In genomic region chr16:1734123-1734522, GRCh38 we compare ENCODE assay signal across 12 cellular contexts. TPM values are rescaled to one million over a fixed set of nuclear protein-coding genes. Genes with fewer than 3 reads are reported as not detected.
DNase-seq lines count a peak whose midpoint lies in the region; ATAC-seq and TF ChIP-seq lines count a peak whose summit lies in the region.
"Had no signal": no experiment of that assay in that cellular context is flagged by ENCODE, and none has a peak within 500 bp of the region (broad histone marks: within the 10 kb centered on the region; RNA-seq: fewer than 3 reads in every experiment).

No MANE protein-coding gene starts in this region.

- H4K8ac ChIP-seq in neuronal stem cell (ENCODE audit: low read depth, low read length) = no peak overlapping the region

- H3K9ac ChIP-seq in neuronal stem cell (ENCODE audit: low read depth, low read length, poor library complexity) = no peak overlapping the region

- TF ChIP-seq CTCF in upper lobe of right lung (IDR thresholded peaks at IDR 0.05) (no peak), GM20000 (IDR thresholded peaks at IDR 0.05; ENCODE audit: extremely low read depth, missing control alignments) (no peak)

- peaks cover 14 to 25% of the 10 kb centered on the region in 2 donors for H3K9me3 ChIP-seq in neuronal stem cell (replicated peaks in 1 of 2; ENCODE audit: control insufficient read depth in 2 of 2, insufficient read depth in 1 of 2, low read depth in 1 of 2, low read length in 2 of 2)
- no peaks in the 10 kb centered on the region for H3K9me3 ChIP-seq in upper lobe of right lung

- no peak overlapping the region for H3K4me3 ChIP-seq in neuronal stem cell (ENCODE audit: low read length in 2 of 2)
- H3K4me3 ChIP-seq in upper lobe of right lung = no peak overlapping the region
- H3K4me3 ChIP-seq: A549 had no signal

- H3K27ac ChIP-seq in neuronal stem cell (replicated peaks; ENCODE audit: low read length) (no peak overlapping the region), upper lobe of right lung (no peak overlapping the region)
- H3K27ac ChIP-seq: A549, C4-2B had no signal

- no peak overlapping the region for H2AFZ ChIP-seq in neuronal stem cell (ENCODE audit: low read length)

- DNase-seq in iPS-NIHi11 (ENCODE audit: low spot score) = peak; percentile 16
- DNase-seq in neuronal stem cell (ENCODE audit: low spot score) = no peak
- DNase-seq in upper lobe of right lung = no peak
- DNase-seq in GM20000 (ENCODE audit: low spot score) = no peak
- no peak for DNase-seq in KG1 (lab: John Stamatoyannopoulos, UW)
- DNase-seq: BE2C; CD4-positive, alpha-beta memory T cell; DMS79; GOT3; H9 had no signal

- H3K36me3 ChIP-seq in neuronal stem cell (replicated peaks in 1 of 2; ENCODE audit: control insufficient read depth in 2 of 2, insufficient read depth in 2 of 2, low read length in 2 of 2) (peaks cover 36 to 54% of the 10 kb centered on the region in 2 donors), upper lobe of right lung (peaks cover 52% of the 10 kb centered on the region)

- no peak overlapping the region for H2BK120ac ChIP-seq in neuronal stem cell (ENCODE audit: low read depth, low read length)

- no CpG with 5 or more reads among the region's 22 CpGs for WGBS in neuronal stem cell (ENCODE audit: extremely low coverage in 2 of 2, insufficient read length in 2 of 2, insufficient replicate concordance in 1 of 2), 2 donors

- H3K18ac ChIP-seq in neuronal stem cell (ENCODE audit: low read length) = no peak overlapping the region

- H3K79me1 ChIP-seq in neuronal stem cell (ENCODE audit: low read depth, low read length) = no peaks in the 10 kb centered on the region

- no peak overlapping the region for H4K91ac ChIP-seq in neuronal stem cell (ENCODE audit: low read depth, low read length, poor library complexity)

- intact Hi-C loops in upper lobe of right lung (cut with DNase I) = no loop called here

- no peak overlapping the region for H2BK5ac ChIP-seq in neuronal stem cell (ENCODE audit: low read length)

- no peak overlapping the region for H2BK15ac ChIP-seq in neuronal stem cell (ENCODE audit: low read length)

- H3K4ac ChIP-seq in neuronal stem cell (ENCODE audit: low read length) = no peak overlapping the region

- H3K27me3 ChIP-seq in neuronal stem cell (ENCODE audit: control insufficient read depth in 3 of 3, insufficient read depth in 3 of 3, low read depth in 1 of 3, low read length in 3 of 3) (no peaks in the 10 kb centered on the region), upper lobe of right lung (no peaks in the 10 kb centered on the region)
- H3K27me3 ChIP-seq: BE2C had no signal

- H3K14ac ChIP-seq in neuronal stem cell (ENCODE audit: low read length) = peak overlapping the region; percentile 56

- H3K4me1 ChIP-seq in neuronal stem cell (ENCODE audit: control insufficient read depth in 2 of 2, insufficient read depth in 1 of 2, low read depth in 1 of 2, low read length in 2 of 2) (no peaks in the 10 kb centered on the region), upper lobe of right lung (no peaks in the 10 kb centered on the region)
- H3K4me1 ChIP-seq: A549, BE2C had no signal

- no peak overlapping the region for H3K23ac ChIP-seq in neuronal stem cell (ENCODE audit: low read depth, low read length, poor library complexity)

- H2BK12ac ChIP-seq in neuronal stem cell (ENCODE audit: low read length) = no peak overlapping the region

- H2AK5ac ChIP-seq in neuronal stem cell (ENCODE audit: low read depth, low read length) = no peak overlapping the region

- H3K4me2 ChIP-seq in neuronal stem cell (ENCODE audit: insufficient read depth, low read length, poor library complexity, severe bottlenecking) = no peak overlapping the region
- H3K4me2 ChIP-seq: A549 had no signal

- peak; percentile 8 for ATAC-seq in upper lobe of right lung
- ATAC-seq: A549 had no signal

RNA-seq across cellular contexts. Expression of gene MAPK8IP3, which starts 28.1 kb away (rescaled TPM):
- polyA plus RNA-seq in neuronal stem cell (2013, experiment 1 of 2) = 35.9 TPM
- polyA plus RNA-seq in neuronal stem cell (2013, experiment 2 of 2) = 36.6 TPM
- total RNA-seq in upper lobe of right lung = 77.3 TPM

RNA-seq across cellular contexts. Expression of gene NME3, which starts 37.2 kb away (rescaled TPM):
- polyA plus RNA-seq in neuronal stem cell (2013, experiment 1 of 2) = 38.5 TPM
- 35.4 TPM for polyA plus RNA-seq in neuronal stem cell (2013, experiment 2 of 2)
- 67.2 TPM for total RNA-seq in upper lobe of right lung

RNA-seq across cellular contexts. Expression of gene EME2, which starts 38.5 kb away (rescaled TPM):
- polyA plus RNA-seq in neuronal stem cell (2013, experiment 1 of 2) = 3.6 TPM
- polyA plus RNA-seq in neuronal stem cell (2013, experiment 2 of 2) = 3.3 TPM
- 19.2 TPM for total RNA-seq in upper lobe of right lung

RNA-seq across cellular contexts. Expression of gene MRPS34, which starts 38.8 kb away (rescaled TPM):
- 108 TPM for polyA plus RNA-seq in neuronal stem cell (2013, experiment 1 of 2)
- polyA plus RNA-seq in neuronal stem cell (2013, experiment 2 of 2) = 110 TPM
- total RNA-seq in upper lobe of right lung = 62.7 TPM

RNA-seq across cellular contexts. Expression of gene SPSB3, which starts 48.2 kb away (rescaled TPM):
- 25.2 TPM for polyA plus RNA-seq in neuronal stem cell (2013, experiment 1 of 2)
- 23.3 TPM for polyA plus RNA-seq in neuronal stem cell (2013, experiment 2 of 2)
- 43.0 TPM for total RNA-seq in upper lobe of right lung
